29 cellular contexts compared by ENCODE assay signal in the genomic region with DNA sequence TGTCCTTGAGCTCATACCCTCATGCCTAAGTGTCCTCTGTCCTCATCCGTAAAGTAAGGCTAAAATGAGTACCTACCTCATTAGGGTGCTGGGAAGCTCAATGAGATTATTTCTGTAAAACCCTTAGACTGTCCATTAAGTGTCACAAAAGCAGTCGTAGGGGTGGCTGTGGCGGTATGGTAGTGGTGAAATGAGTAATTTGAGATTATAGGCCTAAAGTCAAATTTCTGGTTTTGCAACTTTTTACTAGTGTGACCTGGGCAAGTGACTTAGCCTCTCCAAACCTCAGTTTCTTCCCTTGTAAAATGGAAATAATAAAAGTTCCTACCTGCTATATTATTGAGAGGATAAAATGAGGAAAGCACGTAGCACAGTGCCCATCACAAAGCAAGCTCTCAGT.
"Had no signal": no experiment of that assay in that cellular context is flagged by ENCODE, and none has a peak within 500 bp of the region (broad histone marks: within the 10 kb centered on the region; RNA-seq: fewer than 3 reads in every experiment).

No MANE protein-coding gene starts in this region.

- H3K27me3 Mint-ChIP-seq: activated B cell treated with CpG ODN at 0.5 μM for 24 hours; activated CD4-positive, alpha-beta T cell treated with anti-CD3 and anti-CD28 coated beads for 36 hours; activated naive CD8-positive, alpha-beta T cell treated with anti-CD3 and anti-CD28 coated beads, Interleukin-2, amount 50 U/mL, for 24 hours; naive thymus-derived CD4-positive, alpha-beta T cell had no signal

- H3K27ac Mint-ChIP-seq: activated B cell treated with CpG ODN at 0.5 μM for 24 hours; activated CD4-positive, alpha-beta T cell treated with anti-CD3 and anti-CD28 coated beads for 36 hours; activated naive CD8-positive, alpha-beta T cell treated with anti-CD3 and anti-CD28 coated beads, Interleukin-2, amount 50 U/mL, for 24 hours; activated T-cell treated with anti-CD3 and anti-CD28 coated beads, Interleukin-2, amount 50 U/mL, for 72 hours; immature natural killer cell; naive thymus-derived CD4-positive, alpha-beta T cell; neural progenitor cell; stimulated activated effector memory CD8-positive, alpha-beta T cell treated with anti-CD3 and anti-CD28 coated beads, Interleukin-12 subunit alpha, Interleukin-12 subunit beta, amount 100 ng/mL, for 72 hours had no signal

- H3K4me1 ChIP-seq: body of pancreas, esophagus muscularis mucosa, left lung, upper lobe of right lung had no signal

- H3K27ac ChIP-seq: body of pancreas, esophagus muscularis mucosa, hepatocyte, left lung, neural progenitor cell, right lobe of liver, skin epidermis, stomach, upper lobe of right lung had no signal

- H3K4me3 Mint-ChIP-seq: activated B cell treated with CpG ODN at 0.5 μM for 24 hours; activated CD4-positive, alpha-beta T cell treated with anti-CD3 and anti-CD28 coated beads for 36 hours; activated naive CD8-positive, alpha-beta T cell treated with anti-CD3 and anti-CD28 coated beads, Interleukin-2, amount 50 U/mL, for 24 hours; activated T-cell treated with anti-CD3 and anti-CD28 coated beads, Interleukin-2, amount 50 U/mL, for 72 hours; immature natural killer cell; naive thymus-derived CD4-positive, alpha-beta T cell; neural progenitor cell; stimulated activated effector memory CD8-positive, alpha-beta T cell treated with anti-CD3 and anti-CD28 coated beads, Interleukin-12 subunit alpha, Interleukin-12 subunit beta, amount 100 ng/mL, for 72 hours had no signal

- H3K36me3 ChIP-seq: neural progenitor cell, right lobe of liver had no signal

- H3K4me2 ChIP-seq: hepatocyte, neural progenitor cell had no signal

- H3K9me3 ChIP-seq: body of pancreas, esophagus muscularis mucosa, left lung, right lobe of liver, stomach, upper lobe of right lung had no signal

- H3K36me3 Mint-ChIP-seq: immature natural killer cell had no signal

- H3K27me3 ChIP-seq: body of pancreas, esophagus muscularis mucosa, hepatocyte, left lung, neural progenitor cell, right lobe of liver, stomach, upper lobe of right lung had no signal

- DNase-seq: activated B cell treated with CpG ODN at 0.5 μM for 24 hours; activated CD4-positive, alpha-beta T cell treated with anti-CD3 and anti-CD28 coated beads for 36 hours; activated CD4-positive, alpha-beta T cell treated with anti-CD3 and anti-CD28 coated beads, Interleukin-2, amount 50 U/mL, for 4 hours; activated gamma-delta T cell; activated naive CD4-positive, alpha-beta T cell treated with anti-CD3 and anti-CD28 coated beads, Interleukin-2, amount 50 U/mL, for 16 hours; activated naive CD8-positive, alpha-beta T cell treated with anti-CD3 and anti-CD28 coated beads, Interleukin-2, amount 50 U/mL, for 24 hours; activated T-cell treated with anti-CD3 and anti-CD28 coated beads, Interleukin-2, amount 50 U/mL, for 72 hours; anterior cingulate cortex; body of pancreas; caudate nucleus; dermis blood vessel endothelial cell; effector CD8-positive, alpha-beta T cell; glutamatergic neuron; immature natural killer cell; kidney glomerular epithelial cell; left lung; naive thymus-derived CD4-positive, alpha-beta T cell; posterior cingulate gyrus; right lobe of liver; stimulated activated CD4-positive, alpha-beta T cell treated with anti-CD3 and anti-CD28 coated beads, Interleukin-1b, Interleukin-23, amount 100 ng/mL, for 48 hours; stomach; T-helper 9 cell; upper lobe of right lung had no signal

- H2AFZ ChIP-seq: hepatocyte, neural progenitor cell had no signal

- H3K4me3 ChIP-seq: body of pancreas, esophagus muscularis mucosa, hepatocyte, left lung, lung, neural progenitor cell, right lobe of liver, skin epidermis, stomach, upper lobe of right lung had no signal

- H3K79me2 ChIP-seq: hepatocyte had no signal

- H3K4me1 Mint-ChIP-seq: activated CD4-positive, alpha-beta T cell treated with anti-CD3 and anti-CD28 coated beads for 36 hours; activated naive CD8-positive, alpha-beta T cell treated with anti-CD3 and anti-CD28 coated beads, Interleukin-2, amount 50 U/mL, for 24 hours; immature natural killer cell; naive thymus-derived CD4-positive, alpha-beta T cell; stimulated activated effector memory CD8-positive, alpha-beta T cell treated with anti-CD3 and anti-CD28 coated beads, Interleukin-12 subunit alpha, Interleukin-12 subunit beta, amount 100 ng/mL, for 72 hours had no signal

- H3K9me3 Mint-ChIP-seq: activated B cell treated with CpG ODN at 0.5 μM for 24 hours; activated naive CD8-positive, alpha-beta T cell treated with anti-CD3 and anti-CD28 coated beads, Interleukin-2, amount 50 U/mL, for 24 hours; activated T-cell treated with anti-CD3 and anti-CD28 coated beads, Interleukin-2, amount 50 U/mL, for 72 hours; immature natural killer cell; stimulated activated effector memory CD8-positive, alpha-beta T cell treated with anti-CD3 and anti-CD28 coated beads, Interleukin-12 subunit alpha, Interleukin-12 subunit beta, amount 100 ng/mL, for 72 hours had no signal
